18 cellular contexts compared by ENCODE assay signal in genomic region chr10:5655003-5655600, GRCh38. TPM values are rescaled to one million over a fixed set of nuclear protein-coding genes. Genes with fewer than 3 reads are reported as not detected.
A peak's percentile ranks its signal among the peaks of the same experiment; 100 is the strongest.
DNase-seq lines count a peak whose midpoint lies in the region; ATAC-seq, FAIRE-seq and TF ChIP-seq lines count a peak whose summit lies in the region.
"Had no signal": no experiment of that assay in that cellular context is flagged by ENCODE, and none has a peak within 500 bp of the region (broad histone marks: within the 10 kb centered on the region; RNA-seq: fewer than 3 reads in every experiment).

No MANE protein-coding gene starts in this region.

- peak; percentile 31 for FAIRE-seq in GM19239 (lab: Jason Lieb, UNC)
- FAIRE-seq: GM18507, urothelium cell line had no signal

- H3K4me3 Mint-ChIP-seq in activated CD4-positive, alpha-beta T cell treated with anti-CD3 and anti-CD28 coated beads, Interleukin-2, amount 10 ng/mL, durations not matched to agents 7 days and 5 days, result no peak overlapping the region
- no peak overlapping the region for H3K4me3 Mint-ChIP-seq in WTC11
- H3K4me3 Mint-ChIP-seq: activated naive CD8-positive, alpha-beta T cell; activated T-cell treated with anti-CD3 and anti-CD28 coated beads, Interleukin-2, amount 50 U/mL, for 4 hours; effector memory CD8-positive, alpha-beta T cell had no signal

- ATAC-seq in WTC11 (no peak), HG02840 (IDR thresholded peaks at IDR 0.05; ENCODE audit: low FRiP score, unreplicated experiment) (no peak), HG03439 (IDR thresholded peaks at IDR 0.05; ENCODE audit: unreplicated experiment) (no peak), GM18873 (IDR thresholded peaks at IDR 0.05; ENCODE audit: low FRiP score, unreplicated experiment) (no peak)
- ATAC-seq: effector memory CD8-positive, alpha-beta T cell had no signal

- H3K4me1 ChIP-seq in mucosa of rectum (ENCODE audit: control insufficient read depth in 2 of 2, insufficient read depth in 2 of 2, low read length in 2 of 2), result peaks cover 28 to 45% of the 10 kb centered on the region in 2 donors

- no peak for DNase-seq in activated CD4-positive, alpha-beta T cell treated with anti-CD3 and anti-CD28 coated beads, Interleukin-2, amount 10 ng/mL, durations not matched to agents 7 days and 5 days
- no peak for DNase-seq in activated CD4-positive, alpha-beta T cell treated with anti-CD3 and anti-CD28 coated beads, Interleukin-2, amount 50 U/mL, for 1 hour
- DNase-seq in GM19239 (ENCODE audit: insufficient read length, low spot score) (no peak), WTC11 (ENCODE audit: low spot score) (no peak)
- DNase-seq: activated T-cell treated with anti-CD3 and anti-CD28 coated beads, Interleukin-2, amount 50 U/mL, for 4 hours; effector memory CD8-positive, alpha-beta T cell; midbrain; NCI-H1694; nucleus accumbens; SHP77 had no signal

- peak overlapping the region in 1 of 2 donors; percentile 52 for H3K9ac ChIP-seq in mucosa of rectum (ENCODE audit: low read depth in 1 of 2, low read length in 2 of 2)

- H3K27me3 ChIP-seq in mucosa of rectum (ENCODE audit: control insufficient read depth in 2 of 2, insufficient read depth in 2 of 2, low read length in 2 of 2), result no peaks in the 10 kb centered on the region
- H3K27me3 ChIP-seq: esophagus muscularis mucosa had no signal

- no peak for TF ChIP-seq CTCF in WTC11 (IDR thresholded peaks at IDR 0.05)

- H3K36me3 ChIP-seq in mucosa of rectum (ENCODE audit: control insufficient read depth in 2 of 2, insufficient read depth in 2 of 2, low read length in 2 of 2), result peaks cover 4 to 10% of the 10 kb centered on the region in 2 donors

- CTCF ChIA-PET in activated CD4-positive, alpha-beta T cell treated with anti-CD3 and anti-CD28 coated beads, Interleukin-2, amount 10 ng/mL, durations not matched to agents 7 days and 5 days (lab: Charles Lee), result interaction anchor here (1.4 kb wide), 2 partner anchors 10 to 25 kb away, joined by 3 to 5 read pairs; no protein-coding TSS in a partner anchor
- CTCF ChIA-PET in WTC11 (lab: Charles Lee), result interaction anchor here (1.9 to 2.0 kb wide), 2 partner anchors 26 to 222 kb away, joined by 4 read pairs; no protein-coding TSS in a partner anchor

- peaks cover 44% of the 10 kb centered on the region for H3K4me1 Mint-ChIP-seq in activated CD4-positive, alpha-beta T cell treated with anti-CD3 and anti-CD28 coated beads, Interleukin-2, amount 10 ng/mL, durations not matched to agents 7 days and 5 days
- peaks cover 42% of the 10 kb centered on the region for H3K4me1 Mint-ChIP-seq in WTC11

- H3K27ac ChIP-seq in mucosa of rectum (ENCODE audit: low read depth in 2 of 2, low read length in 2 of 2), result peak overlapping the region; percentile 61 to 87
- H3K27ac ChIP-seq: esophagus muscularis mucosa had no signal

- H3K9me3 Mint-ChIP-seq in activated CD4-positive, alpha-beta T cell treated with anti-CD3 and anti-CD28 coated beads, Interleukin-2, amount 10 ng/mL, durations not matched to agents 7 days and 5 days, result no peaks in the 10 kb centered on the region
- H3K9me3 Mint-ChIP-seq in WTC11, result no peaks in the 10 kb centered on the region
- H3K9me3 Mint-ChIP-seq: activated T-cell treated with anti-CD3 and anti-CD28 coated beads, Interleukin-2, amount 50 U/mL, for 4 hours; effector memory CD8-positive, alpha-beta T cell had no signal

- H3K27me3 Mint-ChIP-seq in activated CD4-positive, alpha-beta T cell treated with anti-CD3 and anti-CD28 coated beads, Interleukin-2, amount 10 ng/mL, durations not matched to agents 7 days and 5 days, result no peaks in the 10 kb centered on the region
- H3K27me3 Mint-ChIP-seq in WTC11 (ENCODE audit: low read depth), result no peaks in the 10 kb centered on the region
- H3K27me3 Mint-ChIP-seq: activated naive CD8-positive, alpha-beta T cell had no signal

- H3K9me3 ChIP-seq in mucosa of rectum (ENCODE audit: control insufficient read depth in 2 of 2, low read length in 2 of 2), result no peaks in the 10 kb centered on the region
- H3K9me3 ChIP-seq: esophagus muscularis mucosa had no signal

- POLR2A ChIA-PET in activated CD4-positive, alpha-beta T cell treated with anti-CD3 and anti-CD28 coated beads, Interleukin-2, amount 10 ng/mL, durations not matched to agents 7 days and 5 days (lab: Charles Lee), result no interaction called here
- POLR2A ChIA-PET in WTC11 (lab: Charles Lee), result no interaction called here

- H3K27ac Mint-ChIP-seq in activated CD4-positive, alpha-beta T cell treated with anti-CD3 and anti-CD28 coated beads, Interleukin-2, amount 10 ng/mL, durations not matched to agents 7 days and 5 days, result peak overlapping the region; percentile 79
- H3K27ac Mint-ChIP-seq in WTC11, result peak overlapping the region; percentile 57; the same call in 1 of the 2 replicates
- H3K27ac Mint-ChIP-seq: activated naive CD8-positive, alpha-beta T cell had no signal

- no peaks in the 10 kb centered on the region for H3K36me3 Mint-ChIP-seq in activated CD4-positive, alpha-beta T cell treated with anti-CD3 and anti-CD28 coated beads, Interleukin-2, amount 10 ng/mL, durations not matched to agents 7 days and 5 days (ENCODE audit: low read depth)
- H3K36me3 Mint-ChIP-seq in WTC11, result no peaks in the 10 kb centered on the region

- H3K4me3 ChIP-seq in mucosa of rectum (ENCODE audit: low read length in 2 of 2), result peak overlapping the region; percentile 0 to 7
- H3K4me3 ChIP-seq: esophagus muscularis mucosa had no signal

TF ChIP-seq in WTC11, 78 proteins besides CTCF, POLR2A, EP300 and RAD21:
- no peak for TF ChIP-seq USF2 (CRISPR knock-in tag; IDR thresholded peaks at IDR 0.05)
- no peak for TF ChIP-seq ZNF671 (CRISPR knock-in tag; IDR thresholded peaks at IDR 0.05)
- no peak for TF ChIP-seq ZNF138 (CRISPR knock-in tag; conservative IDR thresholded peaks at IDR 0.05)
- TF ChIP-seq FOXP1 (CRISPR knock-in tag; IDR thresholded peaks at IDR 0.05; ENCODE audit: borderline replicate concordance), result no peak
- no peak for TF ChIP-seq FOXP4 (CRISPR knock-in tag; IDR thresholded peaks at IDR 0.05)
- no peak for TF ChIP-seq RELA (CRISPR knock-in tag; IDR thresholded peaks at IDR 0.05; ENCODE audit: borderline replicate concordance)
- TF ChIP-seq ZSCAN18 (CRISPR knock-in tag; IDR thresholded peaks at IDR 0.05), result no peak

RNA-seq across cellular contexts. Expression of gene ASB13, which starts 11.3 kb away (rescaled TPM):
- total RNA-seq in activated CD4-positive, alpha-beta T cell treated with anti-CD3 and anti-CD28 coated beads, Interleukin-2, amount 10 ng/mL, durations not matched to agents 7 days and 5 days, result 1 to 10 TPM; 4.5 to 6.0 TPM
- 23.4 to 28.3 TPM (median 27.3 TPM) in 3 replicates for total RNA-seq in WTC11 (2021)

RNA-seq across cellular contexts. Expression of gene TASOR2, which starts 29.5 kb away (rescaled TPM):
- total RNA-seq in activated CD4-positive, alpha-beta T cell treated with anti-CD3 and anti-CD28 coated beads, Interleukin-2, amount 10 ng/mL, durations not matched to agents 7 days and 5 days, result 10 to 100 TPM; 45.7 to 49.4 TPM
- total RNA-seq in WTC11 (2021), result 54.5 to 67.3 TPM (median 62.0 TPM) in 3 replicates
